ENCODE assay signal across 21 cellular contexts in the genomic region with DNA sequence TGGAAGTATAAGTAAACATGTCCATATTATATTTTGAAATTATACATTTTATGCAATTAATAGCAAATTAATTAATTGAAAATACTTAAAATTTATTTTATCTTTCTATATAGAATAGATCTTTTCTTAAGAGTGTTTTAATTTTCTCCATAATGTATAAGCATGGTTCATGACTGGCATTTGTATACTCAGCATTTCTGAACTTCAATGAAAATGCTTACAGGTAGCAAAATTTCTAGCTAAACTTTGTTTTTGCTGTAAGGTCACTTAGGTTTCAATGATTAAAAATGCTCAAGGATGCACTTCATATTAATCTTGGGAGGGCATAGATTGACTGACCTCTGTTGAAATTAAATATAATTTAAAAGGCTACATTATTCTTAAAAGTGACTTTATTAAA.
"Had no signal": no experiment of that assay in that cellular context is flagged by ENCODE, and none has a peak within 500 bp of the region (broad histone marks: within the 10 kb centered on the region; RNA-seq: fewer than 3 reads in every experiment).

No MANE protein-coding gene starts in this region.

- H3K4me3 ChIP-seq: coronary artery, dorsolateral prefrontal cortex, esophagus muscularis mucosa, gastroesophageal sphincter, heart left ventricle, left lung, lower lobe of right lung, mucosa of descending colon had no signal

- H3K36me3 ChIP-seq: esophagus muscularis mucosa, gastroesophageal sphincter, heart left ventricle, left lung, lower lobe of right lung had no signal

- DNase-seq: dermis blood vessel endothelial cell; dorsolateral prefrontal cortex; effector CD4-positive, alpha-beta T cell; effector memory CD4-positive, alpha-beta T cell; foreskin keratinocyte; heart left ventricle; hippocampal formation; left cardiac atrium; left lung; left ventricle myocardium superior; lower lobe of right lung; mesenchymal stem cell; mucosa of descending colon; naive B cell; naive thymus-derived CD8-positive, alpha-beta T cell had no signal

- FAIRE-seq: frontal cortex, islet of Langerhans, keratinocyte had no signal

- H3K27me3 ChIP-seq: esophagus muscularis mucosa, foreskin keratinocyte, gastroesophageal sphincter, heart left ventricle, left lung had no signal

- H3K4me1 ChIP-seq: esophagus muscularis mucosa, foreskin keratinocyte, gastroesophageal sphincter, heart left ventricle, left lung, lower lobe of right lung had no signal

- ATAC-seq: foreskin keratinocyte; gastroesophageal sphincter; heart left ventricle; left cardiac atrium; left lung; left ventricle myocardium superior; lower lobe of right lung; mucosa of descending colon; naive thymus-derived CD8-positive, alpha-beta T cell had no signal

- H3K9me3 ChIP-seq: esophagus muscularis mucosa, gastroesophageal sphincter, lower lobe of right lung, mucosa of descending colon had no signal

- H3K27ac ChIP-seq: coronary artery, dorsolateral prefrontal cortex, esophagus muscularis mucosa, foreskin keratinocyte, gastroesophageal sphincter, heart left ventricle, left lung, lower lobe of right lung had no signal
